8 cellular contexts compared by ENCODE assay signal in the genomic region with DNA sequence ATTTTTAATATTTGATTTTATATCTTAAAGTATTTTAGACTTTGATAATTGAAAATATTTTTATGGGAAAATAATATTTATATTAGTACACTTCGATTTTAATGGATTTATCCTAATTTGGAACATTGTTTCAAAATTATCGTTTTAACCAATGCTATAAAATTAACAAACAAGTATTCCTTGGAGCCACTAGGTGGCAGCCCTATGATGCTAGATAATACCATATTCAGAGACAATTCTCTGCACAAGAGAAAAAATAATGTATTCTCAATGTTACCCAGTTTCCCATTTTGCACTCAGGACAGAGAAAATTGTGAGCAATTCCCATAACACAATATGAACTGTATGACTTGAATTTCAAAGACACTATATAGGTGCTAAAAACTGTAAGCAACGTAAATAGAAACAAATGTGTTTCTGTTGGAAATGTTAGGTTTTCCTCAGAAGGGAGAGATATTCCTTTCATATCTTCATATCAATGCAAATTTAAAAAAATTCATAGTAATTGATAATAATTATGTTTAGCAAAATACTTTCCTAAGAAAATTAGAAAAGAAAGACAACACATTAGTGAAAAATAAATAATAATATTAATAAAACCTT.
DNase-seq lines count a peak whose midpoint lies in the region; ATAC-seq, FAIRE-seq and TF ChIP-seq lines count a peak whose summit lies in the region.

No MANE protein-coding gene starts in this region.

- H2AFZ ChIP-seq in mesenchymal stem cell (ENCODE audit: low read depth, low read length), result no peak overlapping the region

- TF ChIP-seq CTCF in HFFc6 (IDR thresholded peaks at IDR 0.05) (peak; percentile 88), bronchial epithelial cell (IDR thresholded peaks at IDR 0.05; ENCODE audit: insufficient read depth, low read length, severe bottlenecking) (peak; percentile 35)

- no peak overlapping the region for H3K23ac ChIP-seq in mesenchymal stem cell (ENCODE audit: low read length in 2 of 2)

- no peak overlapping the region for H3K18ac ChIP-seq in mesenchymal stem cell (ENCODE audit: low read depth in 1 of 2, low read length in 2 of 2)

- peaks cover 3% of the 10 kb centered on the region for H3K27me3 Mint-ChIP-seq in HFFc6 (ENCODE audit: insufficient read depth)

- no peaks in the 10 kb centered on the region for H3K36me3 Mint-ChIP-seq in HFFc6 (ENCODE audit: low read depth)

- FAIRE-seq in G401.6 (lab: Jason Lieb, UNC) (peak; percentile 99), bronchial epithelial cell (lab: Jason Lieb, UNC) (no peak)

- no peak overlapping the region for H2AK5ac ChIP-seq in mesenchymal stem cell (ENCODE audit: low read length, severe bottlenecking)

- H3K27me3 ChIP-seq in bronchial epithelial cell (ENCODE audit: control insufficient read depth, insufficient read depth, low read length) (no peaks in the 10 kb centered on the region), mesenchymal stem cell (ENCODE audit: control insufficient read depth in 1 of 2, insufficient read depth in 1 of 2, low read length in 2 of 2) (no peaks in the 10 kb centered on the region)

- no peaks in the 10 kb centered on the region for H3K79me1 ChIP-seq in mesenchymal stem cell (replicated peaks; ENCODE audit: low read length, poor library complexity, severe bottlenecking)

- H3K4me2 ChIP-seq in mesenchymal stem cell (ENCODE audit: low read length, poor library complexity, severe bottlenecking), result no peak overlapping the region

- H2BK12ac ChIP-seq in mesenchymal stem cell (ENCODE audit: low read length in 2 of 2), result no peak overlapping the region

- no peaks in the 10 kb centered on the region for H3K9me3 Mint-ChIP-seq in HFFc6

- no peak overlapping the region for H3K4me3 Mint-ChIP-seq in HFFc6

- H3K14ac ChIP-seq in mesenchymal stem cell (ENCODE audit: low read length in 2 of 2), result no peak overlapping the region

- DNase-seq in HFFc6 (peak; percentile 43), NCI-H748 (lab: John Stamatoyannopoulos, UW; ENCODE audit: unreplicated experiment) (peak; percentile 68), bronchial epithelial cell (ENCODE audit: low read depth) (peak; percentile 53), mesenchymal stem cell (peak; percentile 58)
- DNase-seq in effector CD4-positive, alpha-beta T cell, result no peak

- H3K36me3 ChIP-seq in bronchial epithelial cell (ENCODE audit: control insufficient read depth, insufficient read depth, low read length) (no peaks in the 10 kb centered on the region), mesenchymal stem cell (ENCODE audit: control insufficient read depth in 1 of 2, insufficient read depth in 2 of 2, low read depth in 1 of 2, low read length in 2 of 2) (no peaks in the 10 kb centered on the region)

- no peaks in the 10 kb centered on the region for H3K4me1 ChIP-seq in mesenchymal stem cell (ENCODE audit: control insufficient read depth, insufficient read depth, low read depth, low read length)

- H4K91ac ChIP-seq in mesenchymal stem cell (ENCODE audit: low read length), result no peak overlapping the region

- H3K4me3 ChIP-seq in bronchial epithelial cell (ENCODE audit: low read depth, low read length), result no peak overlapping the region
- H3K4me3 ChIP-seq in mesenchymal stem cell (ENCODE audit: insufficient read depth in 1 of 2, low read depth in 1 of 2, low read length in 2 of 2), result no peak overlapping the region

- H2BK120ac ChIP-seq in mesenchymal stem cell (ENCODE audit: low read depth, low read length), result no peak overlapping the region

- no peak overlapping the region for H3K4ac ChIP-seq in mesenchymal stem cell (ENCODE audit: low read depth in 1 of 2, low read length in 2 of 2)

- no peaks in the 10 kb centered on the region for H3K4me1 Mint-ChIP-seq in HFFc6 (ENCODE audit: low read depth)

- H3K27ac Mint-ChIP-seq in HFFc6, result no peak overlapping the region

- 0% methylated on average over 1 of the region's 3 CpGs for WGBS in mesenchymal stem cell

- H3K9me3 ChIP-seq in mesenchymal stem cell (ENCODE audit: control insufficient read depth, low read length), result no peaks in the 10 kb centered on the region

- H3K9ac ChIP-seq in mesenchymal stem cell (ENCODE audit: low read length), result no peak overlapping the region

- H3K27ac ChIP-seq in mesenchymal stem cell (ENCODE audit: low read length, poor library complexity, severe bottlenecking), result no peak overlapping the region

- no peak for ATAC-seq in HG02759 (IDR thresholded peaks at IDR 0.05; ENCODE audit: unreplicated experiment)
- ATAC-seq in GM21526 (IDR thresholded peaks at IDR 0.05; ENCODE audit: low FRiP score, unreplicated experiment), result no peak

- no peak overlapping the region for H4K8ac ChIP-seq in mesenchymal stem cell (ENCODE audit: low read length)

- no peak overlapping the region for H2BK5ac ChIP-seq in mesenchymal stem cell (ENCODE audit: low read depth, low read length, poor library complexity, severe bottlenecking)

- H2BK15ac ChIP-seq in mesenchymal stem cell (ENCODE audit: low read depth, poor library complexity, severe bottlenecking), result no peak overlapping the region
